Comparison of ENCODE assay signal across 8 cellular contexts in genomic region chr5:92022414-92022813, GRCh38.
"Had no signal": no experiment of that assay in that cellular context is flagged by ENCODE, and none has a peak within 500 bp of the region (broad histone marks: within the 10 kb centered on the region; RNA-seq: fewer than 3 reads in every experiment).

No MANE protein-coding gene starts in this region.

- DNase-seq: GM23248, GOT3, H9, Karpas-422, KBM-7 had no signal

- H3K9ac ChIP-seq: GM23248, KMS-11 had no signal

- H3K4me3 ChIP-seq: GM23248 had no signal

- H3K4me2 ChIP-seq: KMS-11 had no signal

- H3K27ac ChIP-seq: GM23248, KMS-11 had no signal

- FAIRE-seq: H54, HTR-8/SVneo had no signal

- H3K9me3 Mint-ChIP-seq: H9 had no signal

- H2AFZ ChIP-seq: GM23248 had no signal

- H3K4me3 Mint-ChIP-seq: H9 had no signal
